Comparison of ENCODE assay signal across 20 cellular contexts in genomic region chr18:31590570-31590969, GRCh38. TPM values are rescaled to one million over a fixed set of nuclear protein-coding genes. Genes with fewer than 3 reads are reported as not detected.
DNase-seq lines count a peak whose midpoint lies in the region; ATAC-seq, FAIRE-seq and TF ChIP-seq lines count a peak whose summit lies in the region.
"Had no signal": no experiment of that assay in that cellular context is flagged by ENCODE, and none has a peak within 500 bp of the region (broad histone marks: within the 10 kb centered on the region; RNA-seq: fewer than 3 reads in every experiment).

No MANE protein-coding gene starts in this region.

- ATAC-seq in activated CD8-positive, alpha-beta T cell treated with anti-CD3 and anti-CD28 coated beads for 36 hours, result no peak

- no peak for TF ChIP-seq CTCF in bronchial epithelial cell (IDR thresholded peaks at IDR 0.05; ENCODE audit: insufficient read depth, low read length, severe bottlenecking)
- TF ChIP-seq CTCF in osteoblast (IDR thresholded peaks at IDR 0.05; ENCODE audit: extremely low read depth, low read depth, low read length), result no peak
- no peak for TF ChIP-seq CTCF in activated CD8-positive, alpha-beta T cell treated with anti-CD3 and anti-CD28 coated beads for 36 hours (IDR thresholded peaks at IDR 0.05)

- H2AFZ ChIP-seq in osteoblast (ENCODE audit: low read length), result no peak overlapping the region

- no peaks in the 10 kb centered on the region for H3K9me3 Mint-ChIP-seq in activated CD8-positive, alpha-beta T cell treated with anti-CD3 and anti-CD28 coated beads for 36 hours
- H3K9me3 Mint-ChIP-seq: CD4-positive, CD25-positive, alpha-beta regulatory T cell had no signal

- no peaks in the 10 kb centered on the region for H3K4me1 ChIP-seq in osteoblast (ENCODE audit: insufficient read depth, low read length)
- H3K4me1 ChIP-seq: BLaER1 treated with 17β-estradiol and CSF1 and Interleukin-3, amounts not matched to agents 10 nM and 100 nM had no signal

- H3K27ac ChIP-seq in layer of hippocampus (ENCODE audit: low read depth, low read length) (peak overlapping the region; percentile 33), osteoblast (ENCODE audit: low read depth, low read length) (no peak overlapping the region)
- H3K27ac ChIP-seq: BLaER1 treated with 17β-estradiol and CSF1 and Interleukin-3, amounts not matched to agents 10 nM and 100 nM had no signal

- POLR2A ChIA-PET in HEK293T (lab: Yijun Ruan, JAX), result no interaction called here
- POLR2A ChIA-PET in activated CD8-positive, alpha-beta T cell treated with anti-CD3 and anti-CD28 coated beads for 36 hours (lab: Charles Lee), result interaction anchor here (1.1 kb wide), 1 partner anchor 38 kb away, joined by 3 read pairs; no protein-coding TSS in a partner anchor

- H3K4me3 ChIP-seq in bronchial epithelial cell (ENCODE audit: low read depth, low read length), result no peak overlapping the region
- no peak overlapping the region for H3K4me3 ChIP-seq in osteoblast (ENCODE audit: insufficient read depth, low read length)
- H3K4me3 ChIP-seq: BLaER1 treated with 17β-estradiol and CSF1 and Interleukin-3, amounts not matched to agents 10 nM and 100 nM had no signal

- H3K4me1 Mint-ChIP-seq in activated CD8-positive, alpha-beta T cell treated with anti-CD3 and anti-CD28 coated beads for 36 hours (ENCODE audit: low read depth), result no peaks in the 10 kb centered on the region
- H3K4me1 Mint-ChIP-seq: CD4-positive, CD25-positive, alpha-beta regulatory T cell had no signal

- CTCF ChIA-PET in HEK293T (lab: Yijun Ruan, JAX), result interaction anchor here (1.0 kb wide), 1 partner anchor 20 kb away, joined by 3 read pairs; no protein-coding TSS in a partner anchor
- CTCF ChIA-PET in activated CD8-positive, alpha-beta T cell treated with anti-CD3 and anti-CD28 coated beads for 36 hours (lab: Charles Lee), result no interaction called here

- no peaks in the 10 kb centered on the region for H3K9me3 ChIP-seq in osteoblast (ENCODE audit: low read depth, low read length)
- H3K9me3 ChIP-seq: BLaER1 treated with 17β-estradiol and CSF1 and Interleukin-3, amounts not matched to agents 10 nM and 100 nM had no signal

- H3K36me3 ChIP-seq in bronchial epithelial cell (ENCODE audit: control insufficient read depth, insufficient read depth, low read length), result no peaks in the 10 kb centered on the region
- H3K36me3 ChIP-seq in osteoblast (ENCODE audit: insufficient read depth, low read length), result no peaks in the 10 kb centered on the region
- H3K36me3 ChIP-seq: BLaER1 treated with 17β-estradiol and CSF1 and Interleukin-3, amounts not matched to agents 10 nM and 100 nM had no signal

- FAIRE-seq in bronchial epithelial cell (lab: Jason Lieb, UNC), result no peak
- FAIRE-seq: G401.6, GM12891, HTR-8/SVneo had no signal

- peaks cover 1% of the 10 kb centered on the region for H3K27me3 Mint-ChIP-seq in activated CD8-positive, alpha-beta T cell treated with anti-CD3 and anti-CD28 coated beads for 36 hours
- H3K27me3 Mint-ChIP-seq: CD4-positive, CD25-positive, alpha-beta regulatory T cell had no signal

- H3K4me3 Mint-ChIP-seq in activated CD8-positive, alpha-beta T cell treated with anti-CD3 and anti-CD28 coated beads for 36 hours, result no peak overlapping the region
- H3K4me3 Mint-ChIP-seq: CD4-positive, CD25-positive, alpha-beta regulatory T cell had no signal

- H3K27me3 ChIP-seq in bronchial epithelial cell (ENCODE audit: control insufficient read depth, insufficient read depth, low read length), result no peaks in the 10 kb centered on the region
- no peaks in the 10 kb centered on the region for H3K27me3 ChIP-seq in layer of hippocampus (ENCODE audit: control insufficient read depth, insufficient read depth, low read length)
- H3K27me3 ChIP-seq in osteoblast (ENCODE audit: insufficient read depth, low read length), result no peaks in the 10 kb centered on the region
- H3K27me3 ChIP-seq: BLaER1 treated with 17β-estradiol and CSF1 and Interleukin-3, amounts not matched to agents 10 nM and 100 nM had no signal

- H3K79me2 ChIP-seq in osteoblast (ENCODE audit: insufficient read depth, low read length), result no peaks in the 10 kb centered on the region

- intact Hi-C loops in activated CD8-positive, alpha-beta T cell treated with anti-CD3 and anti-CD28 coated beads for 36 hours (cut with micrococcal nuclease), result no loop called here

- no peak overlapping the region for H3K4me2 ChIP-seq in osteoblast (ENCODE audit: insufficient read depth, low read length)
- H3K4me2 ChIP-seq: BLaER1 treated with 17β-estradiol and CSF1 and Interleukin-3, amounts not matched to agents 10 nM and 100 nM had no signal

- DNase-seq in HEK293T (ENCODE audit: extremely low spot score) (no peak), bronchial epithelial cell (ENCODE audit: low read depth) (peak; percentile 74), osteoblast (ENCODE audit: insufficient read length, low spot score, missing footprints) (peak; percentile 9), inferior parietal cortex (ENCODE audit: extremely low spot score) (no peak), NCI-H1930 (lab: John Stamatoyannopoulos, UW) (no peak)
- no peak for DNase-seq in activated CD8-positive, alpha-beta T cell treated with anti-CD3 and anti-CD28 coated beads for 36 hours
- DNase-seq: ACHN; Calu3; CD4-positive, CD25-positive, alpha-beta regulatory T cell; DMS 273 treated with DMSO at 0.1 percent for 48 hours; DMS79 treated with DMSO at 0.1 percent for 48 hours; EL; HCEC 1CT had no signal

- H3K36me3 Mint-ChIP-seq in activated CD8-positive, alpha-beta T cell treated with anti-CD3 and anti-CD28 coated beads for 36 hours (ENCODE audit: low read depth), result no peaks in the 10 kb centered on the region
- H3K36me3 Mint-ChIP-seq: CD4-positive, CD25-positive, alpha-beta regulatory T cell had no signal

- H3K27ac Mint-ChIP-seq in activated CD8-positive, alpha-beta T cell treated with anti-CD3 and anti-CD28 coated beads for 36 hours, result no peak overlapping the region
- H3K27ac Mint-ChIP-seq: CD4-positive, CD25-positive, alpha-beta regulatory T cell had no signal

- H4K20me1 ChIP-seq in osteoblast (ENCODE audit: insufficient read depth, low read length), result no peaks in the 10 kb centered on the region
- H4K20me1 ChIP-seq: BLaER1 treated with 17β-estradiol and CSF1 and Interleukin-3, amounts not matched to agents 10 nM and 100 nM had no signal

TF ChIP-seq in HEK293T, 16 proteins besides CTCF, POLR2A, EP300 and RAD21:
- TF ChIP-seq FOXA1 (IDR thresholded peaks at IDR 0.05) (no peak), ARNT (IDR thresholded peaks at IDR 0.05) (no peak), NFRKB (IDR thresholded peaks at IDR 0.05) (no peak), HDGF (IDR thresholded peaks at IDR 0.05; ENCODE audit: borderline replicate concordance) (no peak), PKNOX1 (IDR thresholded peaks at IDR 0.05) (peak; percentile 16; the same call in 1 of the 2 replicates)
TF ChIP-seq in HEK293T: peak in this region for 1.

RNA-seq across cellular contexts. Expression of gene TTR, which starts 1.1 kb away (rescaled TPM):
- total RNA-seq in bronchial epithelial cell (not detected in 2 replicates), osteoblast (not detected in 2 replicates)
- not detected for total RNA-seq in activated CD8-positive, alpha-beta T cell treated with anti-CD3 and anti-CD28 coated beads for 36 hours
- total RNA-seq: A172; CD4-positive, CD25-positive, alpha-beta regulatory T cell; H4 had no signal

Comparison
In these comparisons a context has a peak if more than half of its experiments do, and no peak if none do; other contexts are left out.
1. DNase-seq: peak in bronchial epithelial cell (single experiment) and osteoblast (single experiment); none in HEK293T (single experiment), activated CD8-positive, alpha-beta T cell treated with anti-CD3 and anti-CD28 coated beads for 36 hours (single experiment), inferior parietal cortex (single experiment) and NCI-H1930 (0 of 2).